23 cellular contexts compared by ENCODE assay signal in the genomic region with DNA sequence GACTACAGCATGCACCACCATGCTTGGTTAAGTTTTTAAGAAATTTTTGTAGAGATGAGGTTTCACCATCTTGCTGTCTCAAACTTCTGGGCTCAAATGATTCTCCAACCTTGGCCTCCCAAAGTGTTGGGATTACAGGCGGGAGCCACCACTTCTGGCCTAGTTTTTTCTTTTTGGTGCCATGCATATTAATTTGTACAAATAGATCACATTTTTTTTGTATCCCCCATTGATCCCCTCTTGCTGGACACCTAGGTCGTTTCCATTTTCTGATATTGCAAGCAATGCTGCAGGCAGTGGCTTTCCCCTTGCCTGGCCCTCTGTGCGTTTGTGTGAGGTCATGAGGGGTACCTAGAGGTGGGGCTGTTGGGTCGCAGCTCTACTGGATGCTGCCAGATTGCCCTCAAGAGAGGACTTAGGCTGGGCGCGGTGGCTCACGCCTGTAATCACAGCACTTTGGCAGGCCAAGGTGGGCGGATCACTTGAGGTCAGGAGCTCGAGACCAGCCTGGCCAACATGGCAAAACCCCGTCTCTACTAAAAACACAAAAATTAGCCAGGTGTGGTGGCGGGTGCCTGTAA.
"Had no signal": no experiment of that assay in that cellular context is flagged by ENCODE, and none has a peak within 500 bp of the region (broad histone marks: within the 10 kb centered on the region; RNA-seq: fewer than 3 reads in every experiment).

No MANE protein-coding gene starts in this region.

- H3K4me2 ChIP-seq: neural progenitor cell had no signal

- H3K4me3 Mint-ChIP-seq: memory B cell; nephron; neural progenitor cell; stimulated activated memory B cell treated with anti-CD40 and anti-IgM and Interleukin-4, amounts not matched to agents 10 μg/mL and 1 μg/mL and 100 μg/mL, for 72 hours had no signal

- DNase-seq: effector memory CD8-positive, alpha-beta T cell; erythroblast; esophagus squamous epithelium; foreskin melanocyte; glutamatergic neuron; hypothalamus; nucleus accumbens; stimulated activated CD4-positive, alpha-beta T cell treated with anti-CD3 and anti-CD28 coated beads, Interleukin-4, amount 100 ng/mL, for 4 hours; stimulated activated naive CD8-positive, alpha-beta T cell treated with anti-CD3 and anti-CD28 coated beads, Interleukin-15, Interleukin-2, amounts not matched to agents 100 U/mL and 50 U/mL, for 24 hours; substantia nigra; testis; tibial artery; upper lobe of left lung had no signal

- H3K36me3 Mint-ChIP-seq: memory B cell; neural progenitor cell; stimulated activated memory B cell treated with anti-CD40 and anti-IgM and Interleukin-4, amounts not matched to agents 10 μg/mL and 1 μg/mL and 100 μg/mL, for 72 hours had no signal

- H3K27ac Mint-ChIP-seq: effector memory CD8-positive, alpha-beta T cell; memory B cell; nephron; neural progenitor cell; stimulated activated memory B cell treated with anti-CD40 and anti-IgM and Interleukin-4, amounts not matched to agents 10 μg/mL and 1 μg/mL and 100 μg/mL, for 72 hours had no signal

- H3K9me3 Mint-ChIP-seq: effector memory CD8-positive, alpha-beta T cell; memory B cell; nephron; neural progenitor cell; stimulated activated memory B cell treated with anti-CD40 and anti-IgM and Interleukin-4, amounts not matched to agents 10 μg/mL and 1 μg/mL and 100 μg/mL, for 72 hours had no signal

- H3K27me3 Mint-ChIP-seq: effector memory CD8-positive, alpha-beta T cell; memory B cell; stimulated activated memory B cell treated with anti-CD40 and anti-IgM and Interleukin-4, amounts not matched to agents 10 μg/mL and 1 μg/mL and 100 μg/mL, for 72 hours had no signal

- H3K4me1 Mint-ChIP-seq: nephron had no signal

- H3K27me3 ChIP-seq: neural progenitor cell, right atrium auricular region, testis, upper lobe of left lung had no signal

- H3K4me3 ChIP-seq: coronary artery, esophagus squamous epithelium, lung, neural progenitor cell, prostate gland, right atrium auricular region, testis, tibial artery, upper lobe of left lung had no signal

- H3K36me3 ChIP-seq: esophagus squamous epithelium, neural progenitor cell, prostate gland, right atrium auricular region, tibial artery, upper lobe of left lung had no signal

- H3K9ac ChIP-seq: neural progenitor cell had no signal

- H2AFZ ChIP-seq: neural progenitor cell had no signal

- H3K4me1 ChIP-seq: prostate gland, right atrium auricular region, testis, tibial artery had no signal

- ATAC-seq: effector memory CD8-positive, alpha-beta T cell; left lobe of liver; sciatic nerve; stimulated activated memory B cell treated with anti-CD40 and anti-IgM and Interleukin-4, amounts not matched to agents 10 μg/mL and 1 μg/mL and 100 μg/mL, for 72 hours; stimulated activated naive CD8-positive, alpha-beta T cell treated with anti-CD3 and anti-CD28 coated beads, Interleukin-15, Interleukin-2, amounts not matched to agents 100 U/mL and 50 U/mL, for 24 hours had no signal

- H3K27ac ChIP-seq: coronary artery, esophagus squamous epithelium, neural progenitor cell, prostate gland, right atrium auricular region, testis, tibial artery, upper lobe of left lung had no signal

- H3K9me3 ChIP-seq: esophagus squamous epithelium, prostate gland, right atrium auricular region, testis, tibial artery, upper lobe of left lung had no signal
